Comparison of ENCODE assay signal across 29 cellular contexts in the genomic region with DNA sequence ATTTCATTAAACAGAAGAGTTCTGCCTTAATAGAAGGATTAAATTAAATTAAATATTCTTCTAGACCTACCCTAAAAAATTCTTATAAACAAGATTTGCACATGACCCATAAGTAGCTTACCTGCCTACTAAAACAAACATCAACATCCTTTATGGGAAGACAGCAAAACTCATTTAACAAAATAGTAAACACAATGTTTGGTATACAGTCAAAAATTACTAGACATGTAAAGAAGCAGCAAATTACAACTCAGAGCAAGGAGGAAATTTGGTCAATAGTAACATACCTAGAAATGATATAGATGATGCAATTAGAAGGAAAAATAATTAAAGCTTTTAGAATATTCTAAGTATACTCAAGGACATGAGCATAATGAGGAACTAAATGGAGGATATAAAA.
"Had no signal": no experiment of that assay in that cellular context is flagged by ENCODE, and none has a peak within 500 bp of the region (broad histone marks: within the 10 kb centered on the region; RNA-seq: fewer than 3 reads in every experiment).

No MANE protein-coding gene starts in this region.

- DNase-seq: activated effector memory CD4-positive, alpha-beta T cell treated with anti-CD3 and anti-CD28 coated beads, Interleukin-2, amount 50 U/mL, for 16 hours; activated effector memory CD4-positive, alpha-beta T cell treated with Interleukin-2 at 50 U/mL for 16 hours; activated gamma-delta T cell; activated gamma-delta T cell treated with Interleukin-2 at 50 U/mL for 16 hours; activated naive CD4-positive, alpha-beta T cell; activated naive CD4-positive, alpha-beta T cell treated with anti-CD3 and anti-CD28 coated beads for 36 hours; activated naive CD4-positive, alpha-beta T cell treated with anti-CD3 and anti-CD28 coated beads, Interleukin-2, amount 10 ng/mL, durations not matched to agents 7 days and 5 days; activated naive CD4-positive, alpha-beta T cell treated with anti-CD3 and anti-CD28 coated beads, Interleukin-2, amount 50 U/mL, for 16 hours; activated naive CD4-positive, alpha-beta T cell treated with Interleukin-2 at 50 U/mL for 16 hours; activated naive CD8-positive, alpha-beta T cell treated with anti-CD3 and anti-CD28 coated beads for 36 hours; activated naive CD8-positive, alpha-beta T cell treated with anti-CD3 and anti-CD28 coated beads, Interleukin-2, amount 10 ng/mL, durations not matched to agents 7 days and 5 days; activated naive CD8-positive, alpha-beta T cell treated with anti-CD3 and anti-CD28 coated beads, Interleukin-2, amount 50 U/mL, for 24 hours; activated T-cell treated with anti-CD3 and anti-CD28 coated beads, Interleukin-2, amount 50 U/mL, for 24 hours; activated T-cell treated with anti-CD3 and anti-CD28 coated beads, Interleukin-2, amount 50 U/mL, for 4 hours; activated T-cell treated with anti-CD3 and anti-CD28 coated beads, Interleukin-2, amount 50 U/mL, for 48 hours; activated T-cell treated with anti-CD3 and anti-CD28 coated beads, Interleukin-2, amount 50 U/mL, for 72 hours; adrenal gland; amniotic stem cell; amygdala; anterior cingulate cortex; aorta; body of pancreas; brain microvascular endothelial cell; caudate nucleus; central memory CD4-positive, alpha-beta T cell; cerebellar nuclear complex had no signal

- H3K4me3 ChIP-seq: adrenal gland, ascending aorta, body of pancreas, breast epithelium, cardiac muscle cell had no signal

- H3K4me1 ChIP-seq: adrenal gland, ascending aorta, body of pancreas, breast epithelium had no signal

- H3K27ac ChIP-seq: adrenal gland, ascending aorta, body of pancreas, brain microvascular endothelial cell, breast epithelium, cardiac muscle cell had no signal

- H3K36me3 ChIP-seq: adrenal gland, ascending aorta, brain microvascular endothelial cell, breast epithelium, cardiac muscle cell had no signal

- H3K9me3 ChIP-seq: adrenal gland, ascending aorta, body of pancreas had no signal
